ENCODE assay signal across 8 cellular contexts in the genomic region with DNA sequence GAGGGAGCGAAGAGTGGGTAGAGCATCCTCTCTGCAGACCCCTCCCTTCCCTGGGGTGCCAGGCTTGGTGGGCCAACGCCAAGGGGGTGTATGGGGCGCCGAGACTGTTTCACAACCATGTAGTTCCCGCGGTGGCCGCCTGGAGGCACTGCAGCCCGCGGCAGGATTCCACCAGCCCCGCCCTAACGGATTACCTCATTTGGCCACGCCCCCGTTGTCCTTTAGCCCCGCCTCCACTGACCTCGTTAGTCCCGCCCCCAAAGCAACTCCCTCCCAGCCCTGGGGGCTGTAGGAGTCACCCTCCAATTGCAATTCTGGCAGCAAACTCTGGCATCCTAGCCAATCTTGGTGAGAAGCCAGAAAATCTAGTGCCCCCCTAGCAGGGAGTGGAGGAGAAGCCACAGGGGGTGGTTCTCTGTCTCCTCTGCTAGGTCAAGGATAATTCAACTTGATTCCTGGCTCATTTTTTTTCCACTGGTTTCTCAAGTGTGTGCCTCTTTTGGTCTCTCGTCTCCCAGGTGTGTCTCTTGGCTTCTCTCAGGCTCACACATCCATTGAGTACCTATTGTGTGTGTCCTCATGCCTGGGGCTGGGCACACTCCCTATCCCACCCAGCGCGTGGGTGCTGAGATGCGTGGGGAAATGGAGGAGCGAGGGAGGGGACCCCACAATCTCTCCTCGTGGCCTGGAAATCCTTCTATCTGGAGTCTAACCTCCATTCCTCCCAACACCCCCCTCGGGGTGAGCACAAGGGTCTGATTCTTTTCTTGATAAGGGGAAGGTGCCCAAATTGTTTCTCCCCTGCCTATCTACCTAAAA. TPM values are rescaled to one million over a fixed set of nuclear protein-coding genes. Genes with fewer than 3 reads are reported as not detected.
DNase-seq lines count a peak whose midpoint lies in the region; ATAC-seq and TF ChIP-seq lines count a peak whose summit lies in the region.

No MANE protein-coding gene starts in this region.

- H3K36me3 Mint-ChIP-seq in CD4-positive, alpha-beta T cell (ENCODE audit: low read depth) = no peaks in the 10 kb centered on the region

- peaks cover 69% of the 10 kb centered on the region for H3K27me3 Mint-ChIP-seq in CD4-positive, alpha-beta T cell

- H3K4me3 ChIP-seq in HFF-Myc (replicated peaks; ENCODE audit: low read depth, low read length) = no peak overlapping the region; the same call in 1 of the 2 replicates
- H3K4me3 ChIP-seq in foreskin fibroblast (ENCODE audit: low read depth in 1 of 2, low read length in 2 of 2) = no peak overlapping the region
- H3K4me3 ChIP-seq in neutrophil (ENCODE audit: low read depth in 1 of 2, low read length in 1 of 2) = no peak overlapping the region
- H3K4me3 ChIP-seq in suprapubic skin = peak overlapping the region; percentile 59

- peaks cover 52% of the 10 kb centered on the region for H3K27me3 ChIP-seq in CD4-positive, alpha-beta T cell (ENCODE audit: control insufficient read depth, insufficient read depth, low read length)
- H3K27me3 ChIP-seq in neutrophil (peaks cover 67% of the 10 kb centered on the region), suprapubic skin (peaks cover 15% of the 10 kb centered on the region)

- POLR2A ChIA-PET in CD4-positive, alpha-beta T cell (lab: Charles Lee) = interaction anchor here (0.6 kb wide), 1 partner anchor 301 kb away, joined by 5 read pairs; no protein-coding TSS in a partner anchor

- intact Hi-C loops in CD4-positive, alpha-beta T cell (cut with DNase I, micrococcal nuclease) = loop anchor here (1.0 to 5.0 kb wide), 7 partner anchors 93 to 503 kb away; a partner anchor contains a TSS

- H3K9me3 Mint-ChIP-seq in CD4-positive, alpha-beta T cell = no peaks in the 10 kb centered on the region

- no peak overlapping the region for H3K27ac Mint-ChIP-seq in CD4-positive, alpha-beta T cell

- no peaks in the 10 kb centered on the region for H3K36me3 ChIP-seq in neutrophil
- H3K36me3 ChIP-seq in suprapubic skin = no peaks in the 10 kb centered on the region

- peaks cover 33% of the 10 kb centered on the region for H3K4me1 Mint-ChIP-seq in CD4-positive, alpha-beta T cell (ENCODE audit: low read depth)

- TF ChIP-seq CTCF in CD4-positive, alpha-beta T cell (IDR thresholded peaks at IDR 0.05) = peak; percentile 80
- TF ChIP-seq CTCF in HFF-Myc (IDR thresholded peaks at IDR 0.05; ENCODE audit: low read depth, low read length, missing control alignments) = peak; percentile 85
- TF ChIP-seq CTCF in foreskin fibroblast (IDR thresholded peaks at IDR 0.05; ENCODE audit: low read depth, low read length) = peak; percentile 77
- peak; percentile 43 for TF ChIP-seq CTCF in neutrophil (IDR thresholded peaks at IDR 0.05)
- TF ChIP-seq CTCF in suprapubic skin (IDR thresholded peaks at IDR 0.05) = peak; percentile 92 to 97

- TF ChIP-seq EP300 in suprapubic skin (IDR thresholded peaks at IDR 0.05) = no peak

- no peak overlapping the region for H3K27ac ChIP-seq in CD4-positive, alpha-beta T cell (ENCODE audit: low read depth, low read length)
- H3K27ac ChIP-seq in neutrophil (no peak overlapping the region), suprapubic skin (peak overlapping the region; percentile 62)

- CTCF ChIA-PET in CD4-positive, alpha-beta T cell (lab: Charles Lee) = interaction anchor here (0.7 kb wide), 1 partner anchor 460 kb away, joined by 4 read pairs; no protein-coding TSS in a partner anchor

- no peak for TF ChIP-seq POLR2A in suprapubic skin (IDR thresholded peaks at IDR 0.05)

- H3K4me1 ChIP-seq in neutrophil (ENCODE audit: control insufficient read depth in 1 of 2, insufficient read depth in 1 of 2, low read depth in 1 of 2, low read length in 1 of 2) = no peaks in the 10 kb centered on the region
- peaks cover 43% of the 10 kb centered on the region for H3K4me1 ChIP-seq in suprapubic skin

- 10% methylated on average over 11 of the region's 23 CpGs for WGBS in suprapubic skin

- H3K9me3 ChIP-seq in CD4-positive, alpha-beta T cell (ENCODE audit: control insufficient read depth, low read length) = no peaks in the 10 kb centered on the region
- H3K9me3 ChIP-seq in neutrophil = no peaks in the 10 kb centered on the region
- no peaks in the 10 kb centered on the region for H3K9me3 ChIP-seq in suprapubic skin

- no peak overlapping the region for H3K4me3 Mint-ChIP-seq in CD4-positive, alpha-beta T cell

- DNase-seq in CD4-positive, alpha-beta T cell = peak; percentile 63 to 82 (median 76)
- DNase-seq in HFF-Myc (ENCODE audit: extremely low read depth, low read depth) (peak; percentile 42), SHP77 treated with DMSO at 0.1 percent for 48 hours (lab: John Stamatoyannopoulos, UW) (peak; percentile 9), foreskin fibroblast (peak; percentile 37 to 83), suprapubic skin (ENCODE audit: low spot score in 2 of 2) (peak; percentile 90 to 91)
- peak; percentile 78 for DNase-seq in activated T-helper 9 cell treated with anti-CD3 and anti-CD28 coated beads, Interleukin-2, amount 50 U/mL, for 16 hours (ENCODE audit: low read depth)

- ATAC-seq in CD4-positive, alpha-beta T cell (ENCODE audit: poor library complexity) = peak; percentile 77
- ATAC-seq in GM19328 (IDR thresholded peaks at IDR 0.05; ENCODE audit: unreplicated experiment) = no peak

RNA-seq across cellular contexts. Expression of a gene that starts 2.0 kb away (rescaled TPM):
- 1 to 10 TPM; 4.1 to 4.8 TPM for total RNA-seq in CD4-positive, alpha-beta T cell
- total RNA-seq in suprapubic skin = 100 to 1,000 TPM in 2 of 4 donors, 10 to 100 TPM in 2; 51.5 to 114 (median 101) TPM

Comparison
In these comparisons a context has a peak if more than half of its experiments do, and no peak if none do; other contexts are left out.
1. DNase-seq: peak in every context shown above with its lines; median percentile 90 in suprapubic skin; 78 in activated T-helper 9 cell treated with anti-CD3 and anti-CD28 coated beads, Interleukin-2, amount 50 U/mL, for 16 hours; 76 in CD4-positive, alpha-beta T cell; 60 in foreskin fibroblast; 42 in HFF-Myc; 9 in SHP77 treated with DMSO at 0.1 percent for 48 hours.
2. CTCF ChIP-seq: peak in every context shown above with its lines; median percentile 94 in suprapubic skin; 85 in HFF-Myc; 80 in CD4-positive, alpha-beta T cell; 77 in foreskin fibroblast; 43 in neutrophil.
3. RNA of a gene that starts 2.0 kb away (total RNA-seq): 51.5 to 114 TPM in suprapubic skin; 4.1 to 4.8 TPM in CD4-positive, alpha-beta T cell; every median in the first group is over 4 times any median in the second.